Comparison of ENCODE assay signal across 10 cellular contexts in the genomic region with DNA sequence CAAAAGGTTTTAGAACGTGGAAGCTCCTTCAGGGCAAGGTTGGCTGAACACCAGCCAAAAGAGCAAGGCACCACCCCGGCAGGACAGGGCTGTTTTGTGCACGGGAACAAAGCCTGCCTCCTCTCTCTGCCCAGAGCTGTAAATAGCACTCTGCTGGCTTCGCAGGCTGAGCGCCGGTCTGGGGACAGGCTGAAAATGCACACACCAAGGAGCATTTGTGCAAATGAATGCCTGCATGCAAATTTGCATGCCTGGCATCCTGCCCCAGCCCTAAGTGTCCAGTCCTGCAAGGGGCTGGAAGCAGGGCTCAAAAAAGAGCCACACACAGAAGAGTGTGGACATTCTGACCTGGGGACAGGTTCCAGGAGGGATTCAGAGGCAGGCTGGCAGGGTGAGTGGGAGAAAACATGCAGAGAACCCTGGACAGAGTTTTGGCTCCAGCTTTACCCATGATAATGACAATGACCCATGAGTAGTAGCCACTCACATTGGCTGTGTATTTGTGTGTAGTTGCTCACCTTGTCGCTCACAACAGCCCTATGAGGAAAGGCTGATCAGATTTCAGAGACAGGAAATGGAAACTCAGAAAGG. TPM values are rescaled to one million over a fixed set of nuclear protein-coding genes. Genes with fewer than 3 reads are reported as not detected.
DNase-seq lines count a peak whose midpoint lies in the region; ATAC-seq and TF ChIP-seq lines count a peak whose summit lies in the region.
"Had no signal": no experiment of that assay in that cellular context is flagged by ENCODE, and none has a peak within 500 bp of the region (broad histone marks: within the 10 kb centered on the region; RNA-seq: fewer than 3 reads in every experiment).

No MANE protein-coding gene starts in this region.

- peak overlapping the region; percentile 14 for H2AFZ ChIP-seq in parathyroid adenoma

- H3K9me3 ChIP-seq in left ventricle myocardium inferior (replicated peaks) (peaks cover 15% of the 10 kb centered on the region), parathyroid adenoma (ENCODE audit: control insufficient read depth, low read length) (no peaks in the 10 kb centered on the region)

- no peaks in the 10 kb centered on the region for H3K79me2 ChIP-seq in parathyroid adenoma

- in situ Hi-C loops in G401 (cut with HindIII; ENCODE audit: low sequenced_read_pairs), result no loop called here

- DNase-seq in G401 (ENCODE audit: low spot score), result peak; percentile 95
- peak in 43 of 56 donors; percentile 3 to 69 (median 32) for DNase-seq in amygdala (lab: John Stamatoyannopoulos, UW)
- peak; percentile 36 for DNase-seq in left ventricle myocardium inferior
- DNase-seq in NCI-H1694 treated with DMSO at 0.1 percent for 48 hours (lab: John Stamatoyannopoulos, UW), result no peak
- no peak for DNase-seq in activated CD8-positive, alpha-beta memory T cell treated with anti-CD3 and anti-CD28 coated beads, Interleukin-2, amount 50 U/mL, for 48 hours
- DNase-seq in stimulated activated CD4-positive, alpha-beta T cell treated with anti-CD3 and anti-CD28 coated beads, Interleukin-1b, Interleukin-23, amount 100 ng/mL, for 48 hours, result no peak
- DNase-seq: aorta, T-helper 17 cell had no signal

- H3K36me3 ChIP-seq in left ventricle myocardium inferior (peaks cover 8% of the 10 kb centered on the region), parathyroid adenoma (ENCODE audit: control insufficient read depth, insufficient read depth, low read length) (no peaks in the 10 kb centered on the region)

- H3K27me3 ChIP-seq in left ventricle myocardium inferior (ENCODE audit: low read depth), result no peaks in the 10 kb centered on the region
- H3K27me3 ChIP-seq in parathyroid adenoma (ENCODE audit: control insufficient read depth, insufficient read depth, low read length), result no peaks in the 10 kb centered on the region

- intact Hi-C loops in left ventricle myocardium inferior (cut with micrococcal nuclease), result no loop called here

- H3K4me2 ChIP-seq in parathyroid adenoma (ENCODE audit: low read length), result no peak overlapping the region

- H3K27ac ChIP-seq in left ventricle myocardium inferior (replicated peaks) (peak overlapping the region; percentile 74), parathyroid adenoma (no peak overlapping the region)

- no peak for ATAC-seq in HG03565 (IDR thresholded peaks at IDR 0.05; ENCODE audit: unreplicated experiment)
- ATAC-seq: T-helper 17 cell had no signal

- H3K4me1 ChIP-seq in left ventricle myocardium inferior, result peaks cover 15% of the 10 kb centered on the region
- peaks cover 4% of the 10 kb centered on the region for H3K4me1 ChIP-seq in parathyroid adenoma

- H3K4me3 ChIP-seq in left ventricle myocardium inferior (peak overlapping the region; percentile 14), parathyroid adenoma (ENCODE audit: low read depth, low read length) (no peak overlapping the region)

- TF ChIP-seq CTCF in left ventricle myocardium inferior (IDR thresholded peaks at IDR 0.05; ENCODE audit: borderline replicate concordance) (no peak), parathyroid adenoma (IDR thresholded peaks at IDR 0.05) (no peak)

- H3K9ac ChIP-seq in parathyroid adenoma, result no peak overlapping the region

RNA-seq across cellular contexts. Expression of a gene that starts 11.7 kb away (rescaled TPM):
- total RNA-seq in G401 (2014; rRNA removed; shearing (Covaris generic)), result 7.2 and 8.0 TPM in 2 replicates
- 14.5 TPM for total RNA-seq in left ventricle myocardium inferior

Comparison
In these comparisons a context has a peak if more than half of its experiments do, and no peak if none do; other contexts are left out.
1. DNase-seq: peak in G401 (single experiment), amygdala (43 of 56) and left ventricle myocardium inferior (single experiment); none in NCI-H1694 treated with DMSO at 0.1 percent for 48 hours (single experiment), activated CD8-positive, alpha-beta memory T cell treated with anti-CD3 and anti-CD28 coated beads, Interleukin-2, amount 50 U/mL, for 48 hours (single experiment) and stimulated activated CD4-positive, alpha-beta T cell treated with anti-CD3 and anti-CD28 coated beads, Interleukin-1b, Interleukin-23, amount 100 ng/mL, for 48 hours (single experiment).